22 cellular contexts compared by ENCODE assay signal in the genomic region with DNA sequence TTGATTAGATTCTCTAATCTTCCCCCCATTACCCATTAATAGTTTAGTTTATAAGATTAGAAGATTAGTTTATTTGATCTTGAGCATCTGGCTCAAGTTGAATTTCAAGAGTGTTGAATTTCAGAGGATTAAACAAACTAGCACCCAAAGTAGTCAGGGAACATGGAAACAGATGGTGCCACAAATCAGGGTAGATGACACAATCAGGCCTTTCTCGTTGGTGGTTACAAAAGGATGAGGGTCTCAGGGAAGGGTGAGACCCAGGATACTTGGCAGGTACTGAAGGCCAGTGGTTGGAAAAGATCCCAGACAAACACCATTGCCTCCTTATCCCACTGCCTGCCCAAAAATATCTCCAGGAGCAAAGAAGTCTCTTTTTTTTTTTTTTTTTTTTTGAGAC. TPM values are rescaled to one million over a fixed set of nuclear protein-coding genes. Genes with fewer than 3 reads are reported as not detected.
DNase-seq lines count a peak whose midpoint lies in the region; TF ChIP-seq lines count a peak whose summit lies in the region.
"Had no signal": no experiment of that assay in that cellular context is flagged by ENCODE, and none has a peak within 500 bp of the region (broad histone marks: within the 10 kb centered on the region; RNA-seq: fewer than 3 reads in every experiment).

No MANE protein-coding gene starts in this region.

- H3K79me2 ChIP-seq in trophoblast cell (ENCODE audit: control insufficient read depth, insufficient read depth, low read length, poor library complexity), result no peaks in the 10 kb centered on the region

- H3K4me3 ChIP-seq in trophoblast cell (ENCODE audit: low read depth, low read length), result no peak overlapping the region
- H3K4me3 ChIP-seq: GM12878, HAP-1 had no signal

- no peak overlapping the region for H2BK5ac ChIP-seq in trophoblast cell (ENCODE audit: low read depth, low read length, poor library complexity)

- H3K23ac ChIP-seq in trophoblast cell (ENCODE audit: low read length), result no peak overlapping the region

- no peak overlapping the region for H3K4ac ChIP-seq in trophoblast cell (ENCODE audit: low read depth, low read length)

- H3K18ac ChIP-seq in trophoblast cell (ENCODE audit: low read length), result no peak overlapping the region

- no peak overlapping the region for H4K8ac ChIP-seq in trophoblast cell (ENCODE audit: low read depth, low read length)

- no peak for TF ChIP-seq CTCF in mesothelial cell of epicardium (IDR thresholded peaks at IDR 0.05; ENCODE audit: unreplicated experiment)

- no peaks in the 10 kb centered on the region for H3K27me3 Mint-ChIP-seq in mesothelial cell of epicardium (ENCODE audit: low read depth)
- H3K27me3 Mint-ChIP-seq: CD4-positive, CD25-positive, alpha-beta regulatory T cell had no signal

- no peaks in the 10 kb centered on the region for H3K36me3 ChIP-seq in trophoblast cell (ENCODE audit: control insufficient read depth in 1 of 2, insufficient read depth in 2 of 2, low read length in 2 of 2)
- H3K36me3 ChIP-seq: BE2C, HAP-1 had no signal

- no peak overlapping the region for H2BK12ac ChIP-seq in trophoblast cell (ENCODE audit: low read length)

- peaks cover 15% of the 10 kb centered on the region for H3K9me3 Mint-ChIP-seq in mesothelial cell of epicardium

- H3K4me2 ChIP-seq in trophoblast cell (ENCODE audit: low read length), result no peak overlapping the region

- no peaks in the 10 kb centered on the region for H3K4me1 ChIP-seq in trophoblast cell (ENCODE audit: control insufficient read depth in 1 of 2, insufficient read depth in 2 of 2, low read length in 2 of 2)
- H3K4me1 ChIP-seq: HAP-1 had no signal

- no peak overlapping the region for H3K14ac ChIP-seq in trophoblast cell (ENCODE audit: low read length)

- no peak overlapping the region for H3K4me3 Mint-ChIP-seq in mesothelial cell of epicardium
- H3K4me3 Mint-ChIP-seq: CD4-positive, CD25-positive, alpha-beta regulatory T cell; CD8-positive, alpha-beta memory T cell; IgD-negative memory B cell had no signal

- H3K79me1 ChIP-seq in trophoblast cell (ENCODE audit: low read length), result no peaks in the 10 kb centered on the region

- no peak overlapping the region for H3K27ac Mint-ChIP-seq in mesothelial cell of epicardium
- H3K27ac Mint-ChIP-seq: CD4-positive, CD25-positive, alpha-beta regulatory T cell; CD8-positive, alpha-beta memory T cell; IgD-negative memory B cell had no signal

- no CpG with 5 or more reads among the region's 1 CpG for WGBS in trophoblast cell (ENCODE audit: extremely low coverage, insufficient coverage, insufficient read length)

- H3K9ac ChIP-seq in trophoblast cell (ENCODE audit: low read length), result no peak overlapping the region

- H3K9me3 ChIP-seq in trophoblast cell (ENCODE audit: insufficient read depth, low read depth, low read length), result no peaks in the 10 kb centered on the region
- H3K9me3 ChIP-seq: BE2C, HAP-1 had no signal

- DNase-seq in DMS 273 (lab: John Stamatoyannopoulos, UW; ENCODE audit: unreplicated experiment), result peak; percentile 79
- peak; percentile 90 to 93 for DNase-seq in NCI-H524 (lab: John Stamatoyannopoulos, UW)
- DNase-seq in NCI-H82 treated with DMSO at 0.1 percent for 48 hours (lab: John Stamatoyannopoulos, UW; ENCODE audit: unreplicated experiment), result peak; percentile 97
- DNase-seq in trophoblast cell, result no peak
- DNase-seq in mesothelial cell of epicardium (ENCODE audit: low spot score in 2 of 2, unreplicated experiment in 2 of 2), result no peak
- DNase-seq in A172 (ENCODE audit: low spot score), result no peak
- DNase-seq in NCI-H2081 (lab: John Stamatoyannopoulos, UW), result no peak
- DNase-seq: ACHN; BE2C; C1 segment of cervical spinal cord; CD4-positive, CD25-positive, alpha-beta regulatory T cell; CD8-positive, alpha-beta memory T cell; COR-L47; DMS53; DND-41; EL had no signal

- no peak overlapping the region for H3K27ac ChIP-seq in trophoblast cell (ENCODE audit: low read depth, low read length)

- H3K27me3 ChIP-seq in trophoblast cell (ENCODE audit: insufficient read depth, low read length), result no peaks in the 10 kb centered on the region
- H3K27me3 ChIP-seq: BE2C had no signal

- no peak overlapping the region for H2BK120ac ChIP-seq in trophoblast cell (ENCODE audit: insufficient read depth, low read length, poor library complexity)

- H2AK5ac ChIP-seq in trophoblast cell (ENCODE audit: low read length), result no peak overlapping the region

- no peak overlapping the region for H4K91ac ChIP-seq in trophoblast cell (ENCODE audit: low read depth, low read length)

- H3K36me3 Mint-ChIP-seq in mesothelial cell of epicardium, result no peaks in the 10 kb centered on the region
- H3K36me3 Mint-ChIP-seq: CD4-positive, CD25-positive, alpha-beta regulatory T cell; IgD-negative memory B cell had no signal

- H2AFZ ChIP-seq in trophoblast cell (ENCODE audit: insufficient read depth, low read length, poor library complexity), result no peak overlapping the region

- H4K12ac ChIP-seq in trophoblast cell (ENCODE audit: low read depth, low read length), result no peak overlapping the region

- peaks cover 18% of the 10 kb centered on the region for H3K4me1 Mint-ChIP-seq in mesothelial cell of epicardium
- H3K4me1 Mint-ChIP-seq: CD4-positive, CD25-positive, alpha-beta regulatory T cell; CD8-positive, alpha-beta memory T cell; IgD-negative memory B cell had no signal

RNA-seq across cellular contexts. Expression of a gene that starts 29.5 kb away (rescaled TPM):
- 0.55 and 0.79 TPM in 2 replicates for polyA plus RNA-seq in trophoblast cell (2013)
- total RNA-seq in mesothelial cell of epicardium, result 1.4 to 2.2 TPM (median 1.6 TPM) in 3 replicates
- not detected in 2 replicates for total RNA-seq in A172 (2014; rRNA removed; shearing (Covaris generic))
- total RNA-seq: CD4-positive, CD25-positive, alpha-beta regulatory T cell; CD8-positive, alpha-beta memory T cell; G401; H1; HepG2 had no signal
- polyA plus RNA-seq: CD4-positive, CD25-positive, alpha-beta regulatory T cell; CD8-positive, alpha-beta memory T cell; GM12878; H1; HepG2; IgD-negative memory B cell had no signal

Comparison
In these comparisons a context has a peak if more than half of its experiments do, and no peak if none do; other contexts are left out.
1. DNase-seq: peak in DMS 273 (single experiment), NCI-H524 (2 of 2) and NCI-H82 treated with DMSO at 0.1 percent for 48 hours (single experiment); none in trophoblast cell (0 of 2), mesothelial cell of epicardium (0 of 2), A172 (single experiment) and NCI-H2081 (0 of 2).